In genomic region chr6:54646069-54646468, GRCh38 we compare ENCODE assay signal across 19 cellular contexts.
DNase-seq lines count a peak whose midpoint lies in the region; FAIRE-seq and TF ChIP-seq lines count a peak whose summit lies in the region.
"Had no signal": no experiment of that assay in that cellular context is flagged by ENCODE, and none has a peak within 500 bp of the region (broad histone marks: within the 10 kb centered on the region; RNA-seq: fewer than 3 reads in every experiment).

No MANE protein-coding gene starts in this region.

- peaks cover 5% of the 10 kb centered on the region for H3K4me1 Mint-ChIP-seq in astrocyte (ENCODE audit: low read depth, unreplicated experiment)
- H3K4me1 Mint-ChIP-seq: B cell; CD4-positive, CD25-positive, alpha-beta regulatory T cell; H9; IgD-negative memory B cell had no signal

- no peaks in the 10 kb centered on the region for H3K9me3 ChIP-seq in astrocyte (ENCODE audit: insufficient read depth, low read depth, low read length)

- peak; percentile 71 for DNase-seq in NCI-H774 (lab: John Stamatoyannopoulos, UW)
- DNase-seq in astrocyte (ENCODE audit: low read depth), result no peak
- peak; percentile 4 for DNase-seq in medulla oblongata (ENCODE audit: extremely low spot score)
- DNase-seq in D721Med (ENCODE audit: insufficient read length, low spot score), result no peak
- no peak for DNase-seq in LoVo (ENCODE audit: low spot score)
- DNase-seq in NCI-H1930 (lab: John Stamatoyannopoulos, UW), result no peak
- DNase-seq: CD4-positive, CD25-positive, alpha-beta regulatory T cell; DMS79; H9; Kasumi-1; NCI-H1436; NCI-H2081 treated with DMSO at 0.1 percent for 48 hours; NCI-H345; NCI-H526; NK-92 treated with Interleukin-12 subunit alpha and Interleukin-12 subunit beta, amount 100 ng/mL, for 24 hours; SHP77 treated with DMSO at 0.1 percent for 48 hours had no signal

- H3K4me3 Mint-ChIP-seq in astrocyte (ENCODE audit: unreplicated experiment), result no peak overlapping the region
- H3K4me3 Mint-ChIP-seq: B cell; CD4-positive, CD25-positive, alpha-beta regulatory T cell; H9 had no signal

- peak overlapping the region; percentile 6 for H3K4me2 ChIP-seq in astrocyte (ENCODE audit: low read length)

- H2AFZ ChIP-seq in astrocyte (ENCODE audit: low read depth, low read length), result no peak overlapping the region

- H3K27me3 ChIP-seq in astrocyte (ENCODE audit: insufficient read depth, low read length), result no peaks in the 10 kb centered on the region

- H3K27ac ChIP-seq in astrocyte (ENCODE audit: low read depth, low read length) (no peak overlapping the region), temporal lobe (ENCODE audit: low read depth, low read length) (peak overlapping the region; percentile 17)

- H3K27ac Mint-ChIP-seq in astrocyte (ENCODE audit: unreplicated experiment), result no peak overlapping the region
- H3K27ac Mint-ChIP-seq: B cell; CD4-positive, CD25-positive, alpha-beta regulatory T cell; H9 had no signal

- no peak overlapping the region for H3K9ac ChIP-seq in astrocyte (ENCODE audit: low read length)

- FAIRE-seq in astrocyte (lab: Jason Lieb, UNC) (no peak), D721Med (lab: Jason Lieb, UNC) (no peak)

- no peaks in the 10 kb centered on the region for H4K20me1 ChIP-seq in astrocyte (ENCODE audit: insufficient read depth, low read length)

- TF ChIP-seq CTCF in astrocyte (IDR thresholded peaks at IDR 0.05; ENCODE audit: insufficient read depth, low read depth, low read length), result no peak
- no peak for TF ChIP-seq CTCF in D721Med (IDR thresholded peaks at IDR 0.05; ENCODE audit: insufficient read depth, missing control alignments)

- no peaks in the 10 kb centered on the region for H3K27me3 Mint-ChIP-seq in astrocyte (ENCODE audit: low read depth, unreplicated experiment)
- H3K27me3 Mint-ChIP-seq: B cell; CD4-positive, CD25-positive, alpha-beta regulatory T cell; IgD-negative memory B cell had no signal

- no peaks in the 10 kb centered on the region for H3K36me3 Mint-ChIP-seq in astrocyte (ENCODE audit: low read depth, unreplicated experiment)
- H3K36me3 Mint-ChIP-seq: CD4-positive, CD25-positive, alpha-beta regulatory T cell; IgD-negative memory B cell had no signal

- H3K4me1 ChIP-seq in astrocyte (ENCODE audit: insufficient read depth, low read length), result no peaks in the 10 kb centered on the region

- no peaks in the 10 kb centered on the region for H3K79me2 ChIP-seq in astrocyte (ENCODE audit: insufficient read depth, low read length)

- no peaks in the 10 kb centered on the region for H3K36me3 ChIP-seq in astrocyte (ENCODE audit: insufficient read depth, low read length)

- H3K9me3 Mint-ChIP-seq in astrocyte (ENCODE audit: unreplicated experiment), result no peaks in the 10 kb centered on the region
- H3K9me3 Mint-ChIP-seq: H9 had no signal

- no peak overlapping the region for H3K4me3 ChIP-seq in astrocyte (ENCODE audit: insufficient read depth, low read depth, low read length)

Comparison
In these comparisons a context has a peak if more than half of its experiments do, and no peak if none do; other contexts are left out.
1. DNase-seq: peak in NCI-H774 (single experiment) and medulla oblongata (single experiment); none in astrocyte (single experiment), D721Med (single experiment), LoVo (single experiment) and NCI-H1930 (0 of 2).